In the genomic region with DNA sequence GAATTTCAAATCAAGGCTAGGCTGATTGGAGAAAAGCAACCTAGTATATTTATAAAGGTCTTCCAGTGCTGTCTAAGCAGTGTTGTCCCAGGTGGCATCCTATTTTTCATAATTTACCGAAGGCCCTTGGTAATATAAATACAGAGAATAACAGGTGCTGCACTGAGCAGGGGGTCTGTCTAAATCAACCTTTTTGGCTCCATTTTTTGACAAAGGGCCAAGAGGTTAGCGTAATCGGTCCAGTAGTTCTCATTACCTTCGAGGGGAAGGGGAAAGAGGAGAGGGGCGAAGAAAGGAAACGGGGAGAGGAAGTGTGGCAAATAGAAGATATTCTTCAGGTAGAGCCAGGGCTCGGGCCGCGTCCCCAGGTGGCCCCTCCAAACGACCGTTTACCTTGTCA, we compare ENCODE assay signal across 8 cellular contexts. TPM values are rescaled to one million over a fixed set of nuclear protein-coding genes. Genes with fewer than 3 reads are reported as not detected.
DNase-seq lines count a peak whose midpoint lies in the region; ATAC-seq and TF ChIP-seq lines count a peak whose summit lies in the region.

No MANE protein-coding gene starts in this region.

- peak overlapping the region; percentile 78 for H3K4me3 ChIP-seq in GM12875 (ENCODE audit: low read depth, low read length)
- peak overlapping the region; percentile 87 to 100 (median 97) for H3K4me3 ChIP-seq in Peyer's patch
- peak overlapping the region; percentile 99 for H3K4me3 ChIP-seq in ovary

- H3K4me1 ChIP-seq in Peyer's patch: peaks cover 0 to 13% (median 6%) of the 10 kb centered on the region in 4 donors
- H3K4me1 ChIP-seq in ovary (ENCODE audit: insufficient read depth): no peaks in the 10 kb centered on the region

- WGBS in ovary, 3 donors: 0 to 1% (median 1%) methylated on average over 11 of the region's 11 CpGs

- H3K27me3 ChIP-seq in Peyer's patch (no peaks in the 10 kb centered on the region), ovary (no peaks in the 10 kb centered on the region)

- H3K9me3 ChIP-seq in Peyer's patch (no peaks in the 10 kb centered on the region), ovary (no peaks in the 10 kb centered on the region)

- TF ChIP-seq EP300 in ovary (IDR thresholded peaks at IDR 0.05): no peak

- H3K36me3 ChIP-seq in Peyer's patch: no peaks in the 10 kb centered on the region
- H3K36me3 ChIP-seq in ovary: no peaks in the 10 kb centered on the region

- no peak for TF ChIP-seq CTCF in GM12875 (IDR thresholded peaks at IDR 0.05; ENCODE audit: borderline replicate concordance, insufficient read depth, low read depth, low read length)
- no peak for TF ChIP-seq CTCF in Peyer's patch (IDR thresholded peaks at IDR 0.05)
- no peak for TF ChIP-seq CTCF in ovary (IDR thresholded peaks at IDR 0.05)

- H3K27ac ChIP-seq in Peyer's patch: peak overlapping the region; percentile 96 to 100 (median 98)
- peak overlapping the region; percentile 91 to 97 for H3K27ac ChIP-seq in ovary

- intact Hi-C loops in ovary (cut with DNase I): no loop called here

- TF ChIP-seq POLR2A in Peyer's patch (IDR thresholded peaks at IDR 0.05): no peak
- no peak for TF ChIP-seq POLR2A in ovary (IDR thresholded peaks at IDR 0.05)

- ATAC-seq in HG02840 (IDR thresholded peaks at IDR 0.05; ENCODE audit: low FRiP score, unreplicated experiment) (peak; percentile 8), esophagus mucosa (peak; percentile 1), HG03108 (IDR thresholded peaks at IDR 0.05; ENCODE audit: unreplicated experiment) (no peak), HG02623 (IDR thresholded peaks at IDR 0.05; ENCODE audit: unreplicated experiment) (no peak)

- DNase-seq in Peyer's patch: no peak
- DNase-seq in ovary: peak in 1 of 5 donors; percentile 16
- no peak for DNase-seq in SW480 (ENCODE audit: low spot score)

RNA-seq across cellular contexts. Expression of gene PAN3, which starts 0.8 kb away (rescaled TPM):
- total RNA-seq in Peyer's patch (10 to 100 TPM; 30.6 to 67.7 (median 48.5) TPM), esophagus mucosa (18.5 TPM), ovary (10 to 100 TPM; 33.8 to 40.7 (median 36.7) TPM)
- 10 to 100 TPM; 13.2 to 16.5 TPM for polyA plus RNA-seq in ovary

RNA-seq across cellular contexts. Expression of gene FLT3, which starts 37.2 kb away (rescaled TPM):
- total RNA-seq in Peyer's patch: 10 to 100 TPM in 1 of 4 donors, under 1 TPM in 2, not detected in 1; 0.38 to 10.7 (median 0.67) TPM
- 0.12 TPM for total RNA-seq in esophagus mucosa
- total RNA-seq in ovary: under 1 TPM in 6 of 7 donors, not detected in 1; 0.08 to 0.35 (median 0.15) TPM
- polyA plus RNA-seq in ovary: under 1 TPM; 0.10 to 0.97 TPM

Comparison
In these comparisons a context has a peak if more than half of its experiments do, and no peak if none do; other contexts are left out.
1. ATAC-seq: peak in HG02840 (single experiment) and esophagus mucosa (single experiment); none in HG03108 (single experiment) and HG02623 (single experiment).
2. Peak in every context shown above with its lines, with median percentiles within 50 percentile points of each other: H3K4me3 ChIP-seq.